In genomic region chr6:144343736-144344428, GRCh38 we compare ENCODE assay signal across 8 cellular contexts. TPM values are rescaled to one million over a fixed set of nuclear protein-coding genes. Genes with fewer than 3 reads are reported as not detected.
DNase-seq lines count a peak whose midpoint lies in the region; ATAC-seq and TF ChIP-seq lines count a peak whose summit lies in the region.

No MANE protein-coding gene starts in this region.

- CTCF ChIA-PET in GM10248 (lab: Yijun Ruan, JAX): interaction anchor here (0.8 to 1.1 kb wide), 2 partner anchors 9 to 34 kb away, joined by 3 read pairs; no protein-coding TSS in a partner anchor

- ATAC-seq in GM21528 (IDR thresholded peaks at IDR 0.05; ENCODE audit: low FRiP score, unreplicated experiment): peak; percentile 44
- peak; percentile 64 for ATAC-seq in activated naive CD8-positive, alpha-beta T cell treated with anti-CD3 and anti-CD28 coated beads, Interleukin-2, amount 10 ng/mL, durations not matched to agents 7 days and 5 days (ENCODE audit: low read depth)
- peak; percentile 84 for ATAC-seq in mucosa of descending colon

- H3K4me1 ChIP-seq in mucosa of descending colon (ENCODE audit: low read depth): peaks cover 28% of the 10 kb centered on the region

- POLR2A ChIA-PET in GM10248 (lab: Yijun Ruan, JAX): no interaction called here
- POLR2A ChIA-PET in activated naive CD8-positive, alpha-beta T cell treated with anti-CD3 and anti-CD28 coated beads, Interleukin-2, amount 10 ng/mL, durations not matched to agents 7 days and 5 days (lab: Charles Lee): interaction anchor here (0.9 to 3.1 kb wide), 3 partner anchors 9 to 249 kb away, joined by 3 to 17 read pairs (median 11); partner anchors contain the start of genes SF3B5 and UTRN

- H3K27ac Mint-ChIP-seq in activated naive CD8-positive, alpha-beta T cell treated with anti-CD3 and anti-CD28 coated beads, Interleukin-2, amount 10 ng/mL, durations not matched to agents 7 days and 5 days: peak overlapping the region; percentile 92

- peak overlapping the region; percentile 90 for H3K4me3 Mint-ChIP-seq in activated naive CD8-positive, alpha-beta T cell treated with anti-CD3 and anti-CD28 coated beads, Interleukin-2, amount 10 ng/mL, durations not matched to agents 7 days and 5 days

- H3K27me3 ChIP-seq in H7 (ENCODE audit: control insufficient read depth, insufficient read depth, low read length): no peaks in the 10 kb centered on the region

- no peaks in the 10 kb centered on the region for H3K9me3 ChIP-seq in mucosa of descending colon

- TF ChIP-seq CTCF in GM10248 (IDR thresholded peaks at IDR 0.05; ENCODE audit: control extremely low read depth, extremely low read depth, low read depth, missing control alignments) (no peak), mucosa of descending colon (IDR thresholded peaks at IDR 0.05) (no peak)

- no peaks in the 10 kb centered on the region for H3K27me3 Mint-ChIP-seq in activated naive CD8-positive, alpha-beta T cell treated with anti-CD3 and anti-CD28 coated beads, Interleukin-2, amount 10 ng/mL, durations not matched to agents 7 days and 5 days

- H3K4me3 ChIP-seq in mucosa of descending colon (no peak overlapping the region), H7 (ENCODE audit: insufficient read depth, low read depth, low read length) (no peak overlapping the region)

- intact Hi-C loops in mucosa of descending colon (cut with DNase I, micrococcal nuclease): no loop called here

- H3K36me3 ChIP-seq in mucosa of descending colon (ENCODE audit: low read depth): no peaks in the 10 kb centered on the region
- no peaks in the 10 kb centered on the region for H3K36me3 ChIP-seq in H7 (replicated peaks; ENCODE audit: control insufficient read depth, insufficient read depth, low read length)

- peaks cover 16% of the 10 kb centered on the region for H3K36me3 Mint-ChIP-seq in activated naive CD8-positive, alpha-beta T cell treated with anti-CD3 and anti-CD28 coated beads, Interleukin-2, amount 10 ng/mL, durations not matched to agents 7 days and 5 days

- no peaks in the 10 kb centered on the region for H3K9me3 Mint-ChIP-seq in activated naive CD8-positive, alpha-beta T cell treated with anti-CD3 and anti-CD28 coated beads, Interleukin-2, amount 10 ng/mL, durations not matched to agents 7 days and 5 days

- peaks cover 55% of the 10 kb centered on the region for H3K4me1 Mint-ChIP-seq in activated naive CD8-positive, alpha-beta T cell treated with anti-CD3 and anti-CD28 coated beads, Interleukin-2, amount 10 ng/mL, durations not matched to agents 7 days and 5 days

- peak; percentile 45 for DNase-seq in GM10248 (ENCODE audit: extremely low spot score)
- peak; percentile 61 for DNase-seq in KG1 (lab: John Stamatoyannopoulos, UW)
- peak; percentile 51 for DNase-seq in activated naive CD8-positive, alpha-beta T cell treated with anti-CD3 and anti-CD28 coated beads, Interleukin-2, amount 10 ng/mL, durations not matched to agents 7 days and 5 days
- peak in 2 of 3 donors; percentile 53 to 77 for DNase-seq in mucosa of descending colon
- no peak for DNase-seq in cerebellar cortex (ENCODE audit: low spot score)
- DNase-seq in RPMI8226: no peak
- no peak for DNase-seq in H7

RNA-seq across cellular contexts. Expression of gene UTRN, which starts 58.7 kb away (rescaled TPM):
- 100 to 1,000 TPM; 179 to 199 TPM for total RNA-seq in activated naive CD8-positive, alpha-beta T cell treated with anti-CD3 and anti-CD28 coated beads, Interleukin-2, amount 10 ng/mL, durations not matched to agents 7 days and 5 days
- total RNA-seq in mucosa of descending colon: 100 to 1,000 TPM in 1 of 3 donors, 10 to 100 TPM in 2; 88.9 to 107 (median 94.0) TPM
- total RNA-seq in H7 (2014; rRNA removed; shearing (Covaris generic)): 13.4 and 24.1 TPM in 2 replicates

Comparison
In these comparisons a context has a peak if more than half of its experiments do, and no peak if none do; other contexts are left out.
1. DNase-seq: peak in GM10248 (single experiment), KG1 (single experiment), activated naive CD8-positive, alpha-beta T cell treated with anti-CD3 and anti-CD28 coated beads, Interleukin-2, amount 10 ng/mL, durations not matched to agents 7 days and 5 days (single experiment) and mucosa of descending colon (2 of 3); none in cerebellar cortex (single experiment), RPMI8226 (single experiment) and H7 (single experiment).
2. Peak in every context shown above with its lines, with median percentiles within 50 percentile points of each other: ATAC-seq.